1 cellular context compared by ENCODE assay signal in genomic region chr15:75140080-75140879, GRCh38.
TF ChIP-seq lines count a peak whose summit lies in the region.

No MANE protein-coding gene starts in this region.

TF ChIP-seq in HepG2, 621 proteins besides CTCF, POLR2A, EP300 and RAD21 (continued from another document and continues in another):
- TF ChIP-seq ZBTB49 (CRISPR knock-in tag; IDR thresholded peaks at IDR 0.05; ENCODE audit: borderline replicate concordance) (no peak), MAFG (CRISPR knock-in tag; IDR thresholded peaks at IDR 0.05) (no peak), ZBTB25 (CRISPR knock-in tag; IDR thresholded peaks at IDR 0.05) (0 out of 2 replicates have a peak, but pooled peaks have one; percentile 50), ZNF230 (CRISPR knock-in tag; IDR thresholded peaks at IDR 0.05) (0 out of 2 replicates have a peak, but pooled peaks have one; percentile 50), ZNF557 (CRISPR knock-in tag; IDR thresholded peaks at IDR 0.05) (no peak), ZBTB10 (CRISPR knock-in tag; IDR thresholded peaks at IDR 0.05; ENCODE audit: borderline replicate concordance) (peak; percentile 63; the same call in 1 of the 2 replicates), SIX4 (CRISPR knock-in tag; IDR thresholded peaks at IDR 0.05) (peak; percentile 52), ZNF513 (CRISPR knock-in tag; conservative IDR thresholded peaks at IDR 0.05) (no peak), ZNF703 (CRISPR knock-in tag; IDR thresholded peaks at IDR 0.05; ENCODE audit: borderline replicate concordance) (no peak), SALL2 (CRISPR knock-in tag; IDR thresholded peaks at IDR 0.05) (0 out of 2 replicates have a peak, but pooled peaks have one; percentile 48), ZFP37 (CRISPR knock-in tag; IDR thresholded peaks at IDR 0.05; ENCODE audit: borderline replicate concordance) (no peak), PAXIP1 (CRISPR knock-in tag; conservative IDR thresholded peaks at IDR 0.05) (peak; percentile 99), ZNF83 (CRISPR knock-in tag; IDR thresholded peaks at IDR 0.05; ENCODE audit: borderline replicate concordance) (no peak), NAIF1 (CRISPR knock-in tag; IDR thresholded peaks at IDR 0.05; ENCODE audit: borderline replicate concordance) (no peak; the same call in 1 of the 2 replicates), ZSCAN30 (CRISPR knock-in tag; IDR thresholded peaks at IDR 0.05) (no peak), ARHGAP35 (CRISPR knock-in tag; IDR thresholded peaks at IDR 0.05; ENCODE audit: borderline replicate concordance) (no peak), ZNF451 (CRISPR knock-in tag; IDR thresholded peaks at IDR 0.05) (no peak), SNAI1 (CRISPR knock-in tag; IDR thresholded peaks at IDR 0.05; ENCODE audit: borderline replicate concordance) (no peak), ZNF589 (CRISPR knock-in tag; conservative IDR thresholded peaks at IDR 0.05) (no peak), ISX (CRISPR knock-in tag; conservative IDR thresholded peaks at IDR 0.05) (no peak), TOPORS (CRISPR knock-in tag; IDR thresholded peaks at IDR 0.05) (0 out of 2 replicates have a peak, but pooled peaks have one; percentile 23), HMGXB3 (CRISPR knock-in tag; IDR thresholded peaks at IDR 0.05; ENCODE audit: borderline replicate concordance) (no peak; the same call in 1 of the 2 replicates), ZKSCAN1 (IDR thresholded peaks at IDR 0.05; ENCODE audit: low read length) (no peak), ZNF34 (CRISPR knock-in tag; IDR thresholded peaks at IDR 0.05; ENCODE audit: borderline replicate concordance) (no peak), ZFP41 (CRISPR knock-in tag; IDR thresholded peaks at IDR 0.05; ENCODE audit: borderline replicate concordance) (no peak), ZNF460 (CRISPR knock-in tag; IDR thresholded peaks at IDR 0.05; ENCODE audit: borderline replicate concordance) (peak; percentile 99), SRY (CRISPR knock-in tag; IDR thresholded peaks at IDR 0.05) (no peak), MLX (CRISPR knock-in tag; IDR thresholded peaks at IDR 0.05) (0 out of 2 replicates have a peak, but pooled peaks have one; percentile 53), NFKB2 (CRISPR knock-in tag; IDR thresholded peaks at IDR 0.05; ENCODE audit: borderline replicate concordance) (no peak; the same call in 1 of the 2 replicates), ZNF101 (CRISPR knock-in tag; IDR thresholded peaks at IDR 0.05; ENCODE audit: borderline replicate concordance, low read depth) (no peak), ZNF3 (CRISPR knock-in tag; IDR thresholded peaks at IDR 0.05) (no peak), RNF2 (conservative IDR thresholded peaks at IDR 0.05; ENCODE audit: low read depth) (no peak), CAMTA2 (CRISPR knock-in tag; IDR thresholded peaks at IDR 0.05; ENCODE audit: borderline replicate concordance) (no peak), THAP7 (CRISPR knock-in tag; IDR thresholded peaks at IDR 0.05) (no peak), POLR2AphosphoS2 (IDR thresholded peaks at IDR 0.05; ENCODE audit: low read depth, low read length) (no peak), HNRNPK (IDR thresholded peaks at IDR 0.05; ENCODE audit: low read depth, low read length, poor library complexity, severe bottlenecking) (no peak), SUZ12 (IDR thresholded peaks at IDR 0.05; ENCODE audit: low read depth, low read length) (no peak), ZNF510 (CRISPR knock-in tag; IDR thresholded peaks at IDR 0.05; ENCODE audit: low read depth) (no peak)
- TF ChIP-seq, protein P1, sequence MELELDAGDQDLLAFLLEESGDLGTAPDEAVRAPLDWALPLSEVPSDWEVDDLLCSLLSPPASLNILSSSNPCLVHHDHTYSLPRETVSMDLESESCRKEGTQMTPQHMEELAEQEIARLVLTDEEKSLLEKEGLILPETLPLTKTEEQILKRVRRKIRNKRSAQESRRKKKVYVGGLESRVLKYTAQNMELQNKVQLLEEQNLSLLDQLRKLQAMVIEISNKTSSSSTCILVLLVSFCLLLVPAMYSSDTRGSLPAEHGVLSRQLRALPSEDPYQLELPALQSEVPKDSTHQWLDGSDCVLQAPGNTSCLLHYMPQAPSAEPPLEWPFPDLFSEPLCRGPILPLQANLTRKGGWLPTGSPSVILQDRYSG (CRISPR knock-in tag; IDR thresholded peaks at IDR 0.05) = no peak
- TF ChIP-seq, protein P2, sequence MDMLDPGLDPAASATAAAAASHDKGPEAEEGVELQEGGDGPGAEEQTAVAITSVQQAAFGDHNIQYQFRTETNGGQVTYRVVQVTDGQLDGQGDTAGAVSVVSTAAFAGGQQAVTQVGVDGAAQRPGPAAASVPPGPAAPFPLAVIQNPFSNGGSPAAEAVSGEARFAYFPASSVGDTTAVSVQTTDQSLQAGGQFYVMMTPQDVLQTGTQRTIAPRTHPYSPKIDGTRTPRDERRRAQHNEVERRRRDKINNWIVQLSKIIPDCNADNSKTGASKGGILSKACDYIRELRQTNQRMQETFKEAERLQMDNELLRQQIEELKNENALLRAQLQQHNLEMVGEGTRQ (IDR thresholded peaks at IDR 0.05; ENCODE audit: low read depth, low read length) = no peak
- TF ChIP-seq, protein P2 (CRISPR knock-in tag; IDR thresholded peaks at IDR 0.05; ENCODE audit: borderline replicate concordance) = no peak
